ENCODE assay signal across 20 cellular contexts in genomic region chr3:125110876-125111480, GRCh38. TPM values are rescaled to one million over a fixed set of nuclear protein-coding genes. Genes with fewer than 3 reads are reported as not detected.
DNase-seq lines count a peak whose midpoint lies in the region; ATAC-seq, FAIRE-seq and TF ChIP-seq lines count a peak whose summit lies in the region.
"Had no signal": no experiment of that assay in that cellular context is flagged by ENCODE, and none has a peak within 500 bp of the region (broad histone marks: within the 10 kb centered on the region; RNA-seq: fewer than 3 reads in every experiment).

No MANE protein-coding gene starts in this region.

- H3K36me3 ChIP-seq in Karpas-422 (ENCODE audit: insufficient read depth, low read length), result peaks cover 5% of the 10 kb centered on the region; the same call in 1 of the 2 replicates
- H3K36me3 ChIP-seq in neural progenitor cell, result no peaks in the 10 kb centered on the region
- H3K36me3 ChIP-seq: BLaER1, ovary, sigmoid colon, tibial nerve had no signal

- 83 to 89% methylated on average over 3 of the region's 3 CpGs for WGBS in lower leg skin, 2 donors

- H2AFZ ChIP-seq in Karpas-422 (ENCODE audit: low read length), result peak overlapping the region; percentile 47; the same call in 1 of the 2 replicates
- no peak overlapping the region for H2AFZ ChIP-seq in neural progenitor cell (replicated peaks)

- no peaks in the 10 kb centered on the region for H3K9me2 ChIP-seq in Karpas-422 (replicated peaks; ENCODE audit: insufficient read depth, low read length)

- no peaks in the 10 kb centered on the region for H3K36me3 Mint-ChIP-seq in activated naive CD8-positive, alpha-beta T cell treated with anti-CD3 and anti-CD28 coated beads, Interleukin-2, amount 50 U/mL, for 24 hours (ENCODE audit: low read depth)
- H3K36me3 Mint-ChIP-seq in neural progenitor cell, result no peaks in the 10 kb centered on the region

- intact Hi-C loops in lower leg skin (cut with DNase I; ENCODE audit: low total_unique reads), result no loop called here

- H3K4me1 Mint-ChIP-seq in activated naive CD8-positive, alpha-beta T cell treated with anti-CD3 and anti-CD28 coated beads, Interleukin-2, amount 50 U/mL, for 24 hours, result peaks cover 52% of the 10 kb centered on the region
- H3K4me1 Mint-ChIP-seq in neural progenitor cell, result peaks cover 31% of the 10 kb centered on the region

- peak overlapping the region; percentile 67 for H3K27ac Mint-ChIP-seq in activated naive CD8-positive, alpha-beta T cell treated with anti-CD3 and anti-CD28 coated beads, Interleukin-2, amount 50 U/mL, for 24 hours
- no peak overlapping the region for H3K27ac Mint-ChIP-seq in neural progenitor cell

- H3K4me1 ChIP-seq in Karpas-422 (ENCODE audit: low read length), result peaks cover 97% of the 10 kb centered on the region
- H3K4me1 ChIP-seq in neural progenitor cell, result peaks cover 19% of the 10 kb centered on the region

- peak overlapping the region; percentile 63 for H3K4me2 ChIP-seq in Karpas-422 (ENCODE audit: low read depth, low read length, poor library complexity, severe bottlenecking)
- H3K4me2 ChIP-seq in neural progenitor cell, result peak overlapping the region; percentile 17

- peaks cover 15% of the 10 kb centered on the region for H3K79me2 ChIP-seq in Karpas-422 (ENCODE audit: low read length)
- H3K79me2 ChIP-seq in neural progenitor cell (ENCODE audit: low read depth), result no peaks in the 10 kb centered on the region

- no peaks in the 10 kb centered on the region for H3K27me3 ChIP-seq in Karpas-422 (ENCODE audit: low read length)
- H3K27me3 ChIP-seq in neural progenitor cell, result no peaks in the 10 kb centered on the region
- H3K27me3 ChIP-seq: BLaER1, ovary, sigmoid colon, tibial nerve had no signal

- H3K27me3 Mint-ChIP-seq in activated naive CD8-positive, alpha-beta T cell treated with anti-CD3 and anti-CD28 coated beads, Interleukin-2, amount 50 U/mL, for 24 hours, result peaks cover 18% of the 10 kb centered on the region
- peaks cover 9% of the 10 kb centered on the region for H3K27me3 Mint-ChIP-seq in neural progenitor cell (ENCODE audit: insufficient read depth, low read depth)

- DNase-seq in GM12892 (ENCODE audit: insufficient read length) (no peak), Karpas-422 (peak; percentile 42), neural progenitor cell (ENCODE audit: low spot score) (no peak), SIG-M5 treated with dmso at 0.1 percent for 504 hours (lab: John Stamatoyannopoulos, UW; ENCODE audit: unreplicated experiment) (no peak), C1 segment of cervical spinal cord (lab: John Stamatoyannopoulos, UW) (no peak), lower leg skin (ENCODE audit: low spot score in 2 of 2) (no peak)
- no peak for DNase-seq in activated naive CD8-positive, alpha-beta T cell treated with anti-CD3 and anti-CD28 coated beads, Interleukin-2, amount 50 U/mL, for 24 hours
- DNase-seq: activated naive CD4-positive, alpha-beta T cell treated with anti-CD3 and anti-CD28 coated beads, Interleukin-2, amount 50 U/mL, for 16 hours; left colon; NCI-H1930; NCI-H510A; ovary; sigmoid colon; stimulated activated CD4-positive, alpha-beta T cell treated with anti-CD3 and anti-CD28 coated beads, Interleukin-4, amount 100 ng/mL, for 1 hour had no signal

- H3K4me3 ChIP-seq in Karpas-422 (ENCODE audit: low read length) (no peak overlapping the region), neural progenitor cell (no peak overlapping the region), lower leg skin (ENCODE audit: low read depth, poor library complexity, severe bottlenecking) (no peak overlapping the region)
- H3K4me3 ChIP-seq: BLaER1, mucosa of descending colon, ovary, sigmoid colon, tibial nerve had no signal

- H3K4me3 Mint-ChIP-seq in activated naive CD8-positive, alpha-beta T cell treated with anti-CD3 and anti-CD28 coated beads, Interleukin-2, amount 50 U/mL, for 24 hours, result no peak overlapping the region
- H3K4me3 Mint-ChIP-seq in neural progenitor cell, result no peak overlapping the region

- peaks cover 14% of the 10 kb centered on the region for H3F3A ChIP-seq in neural progenitor cell (ENCODE audit: low read depth)

- TF ChIP-seq POLR2A in GM12892 (IDR thresholded peaks at IDR 0.05; ENCODE audit: low read depth, low read length) (no peak), lower leg skin (IDR thresholded peaks at IDR 0.05) (no peak)

- FAIRE-seq in GM12892 (lab: Jason Lieb, UNC), result peak; percentile 17
- FAIRE-seq: bronchial epithelial cell, HepG2 had no signal

- TF ChIP-seq CTCF in neural progenitor cell (IDR thresholded peaks at IDR 0.05) (no peak), lower leg skin (IDR thresholded peaks at IDR 0.05) (no peak)

- H4K20me1 ChIP-seq in Karpas-422 (ENCODE audit: insufficient read depth, low read depth, low read length), result no peaks in the 10 kb centered on the region
- H4K20me1 ChIP-seq in neural progenitor cell (ENCODE audit: low read depth), result no peaks in the 10 kb centered on the region
- H4K20me1 ChIP-seq: BLaER1 had no signal

- H3K9ac ChIP-seq in Karpas-422 (ENCODE audit: low read length) (peak overlapping the region; percentile 78), neural progenitor cell (no peak overlapping the region)
- H3K9ac ChIP-seq: BLaER1 had no signal

- H3K27ac ChIP-seq in Karpas-422 (ENCODE audit: low read length), result peak overlapping the region; percentile 96
- no peak overlapping the region for H3K27ac ChIP-seq in neural progenitor cell
- H3K27ac ChIP-seq: BLaER1, ovary, sigmoid colon, tibial nerve, VCaP had no signal

- no peak for ATAC-seq in activated naive CD8-positive, alpha-beta T cell treated with anti-CD3 and anti-CD28 coated beads, Interleukin-2, amount 50 U/mL, for 24 hours
- ATAC-seq: HepG2, left colon had no signal

- no peaks in the 10 kb centered on the region for H3K9me3 ChIP-seq in Karpas-422 (ENCODE audit: low read length)
- no peaks in the 10 kb centered on the region for H3K9me3 ChIP-seq in neural progenitor cell (ENCODE audit: low read depth)
- H3K9me3 ChIP-seq: BLaER1, mucosa of descending colon, ovary, sigmoid colon, tibial nerve had no signal

- H3K9me3 Mint-ChIP-seq in activated naive CD8-positive, alpha-beta T cell treated with anti-CD3 and anti-CD28 coated beads, Interleukin-2, amount 50 U/mL, for 24 hours, result no peaks in the 10 kb centered on the region
- H3K9me3 Mint-ChIP-seq in neural progenitor cell, result no peaks in the 10 kb centered on the region

RNA-seq across cellular contexts. Expression of gene HEG1, which starts 55.2 kb away (rescaled TPM):
- 13.3 TPM for polyA plus RNA-seq in GM12892 (2012; ENCODE audit: missing spikeins)
- total RNA-seq in Karpas-422 (2014; rRNA removed; shearing (Covaris generic); ENCODE audit: low replicate concordance), result 57.3 and 57.9 TPM in 2 replicates
- total RNA-seq in neural progenitor cell (ENCODE audit: low replicate concordance) (11.4 and 16.4 TPM in 2 replicates), lower leg skin (10 to 100 TPM; 13.6 to 22.7 (median 16.8) TPM)
